Comparison of ENCODE assay signal across 20 cellular contexts in the genomic region with DNA sequence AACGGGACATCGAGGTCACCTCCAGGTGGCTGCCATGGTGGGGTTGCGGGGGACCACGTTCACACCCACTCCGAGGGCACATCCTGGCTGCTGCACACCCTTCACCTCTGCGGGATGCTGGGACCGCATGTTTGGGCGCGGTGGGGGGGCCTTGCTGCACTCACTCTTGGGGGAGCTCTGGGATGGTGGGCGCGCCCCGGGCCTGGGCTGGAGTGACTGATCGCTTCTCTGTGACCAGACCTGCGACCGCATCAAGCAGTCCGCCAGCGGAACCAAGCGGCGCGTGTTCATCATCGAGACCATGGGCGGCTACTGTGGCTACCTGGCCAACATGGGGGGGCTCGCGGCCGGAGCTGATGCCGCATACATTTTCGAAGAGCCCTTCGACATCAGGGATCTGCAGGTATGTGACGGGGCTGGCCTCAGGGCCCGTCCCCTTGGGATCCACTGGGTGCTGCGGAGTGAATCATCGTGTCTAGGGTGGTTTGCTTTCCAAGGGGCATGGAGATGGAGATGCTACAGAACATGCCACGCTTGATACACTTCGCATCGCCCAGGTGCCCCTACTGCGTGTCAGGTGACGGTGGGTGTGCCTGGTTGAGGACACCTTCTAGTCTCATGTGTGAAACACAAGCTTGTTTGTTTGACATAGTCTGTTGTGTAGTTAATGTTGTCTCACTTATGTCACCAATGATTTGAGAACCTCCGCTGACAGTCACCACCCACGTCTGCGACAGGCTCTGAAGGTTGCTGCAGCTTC. TPM values are rescaled to one million over a fixed set of nuclear protein-coding genes. Genes with fewer than 3 reads are reported as not detected.
DNase-seq lines count a peak whose midpoint lies in the region; ATAC-seq, FAIRE-seq and TF ChIP-seq lines count a peak whose summit lies in the region.
"Had no signal": no experiment of that assay in that cellular context is flagged by ENCODE, and none has a peak within 500 bp of the region (broad histone marks: within the 10 kb centered on the region; RNA-seq: fewer than 3 reads in every experiment).

No MANE protein-coding gene starts in this region.

- POLR2A ChIA-PET in Caco-2 (lab: Charles Lee): no interaction called here

- H3K4me2 ChIP-seq in H9 (ENCODE audit: insufficient read depth, insufficient read length, low read length) (no peak overlapping the region), astrocyte (ENCODE audit: low read length) (no peak overlapping the region), neuronal stem cell (ENCODE audit: insufficient read depth, low read length, poor library complexity, severe bottlenecking) (no peak overlapping the region)

- H2AK5ac ChIP-seq in H9 (ENCODE audit: insufficient read length, low read length) (no peak overlapping the region), neuronal stem cell (ENCODE audit: low read depth, low read length) (no peak overlapping the region)

- H3K14ac ChIP-seq in H9 (ENCODE audit: insufficient read depth, low read length) (no peak overlapping the region; the same call in 1 of the 2 replicates), neuronal stem cell (ENCODE audit: low read length) (no peak overlapping the region)

- BruUV-seq in Caco-2 (replicated peaks; lab: Mats Ljungman, UMichigan): no TSS peak

- H3T11ph ChIP-seq in H9 (ENCODE audit: low read length): no peak overlapping the region

- H3K4me1 ChIP-seq in Caco-2: peaks cover 12% of the 10 kb centered on the region
- no peaks in the 10 kb centered on the region for H3K4me1 ChIP-seq in H9 (ENCODE audit: insufficient read depth, low read length)
- peaks cover 3% of the 10 kb centered on the region for H3K4me1 ChIP-seq in astrocyte (ENCODE audit: insufficient read depth, low read length)
- peaks cover 0 to 13% of the 10 kb centered on the region in 2 donors for H3K4me1 ChIP-seq in neuronal stem cell (ENCODE audit: control insufficient read depth in 2 of 2, insufficient read depth in 1 of 2, low read depth in 1 of 2, low read length in 2 of 2)
- H3K4me1 ChIP-seq in upper lobe of right lung: peaks cover 10% of the 10 kb centered on the region

- H4K8ac ChIP-seq in H9 (replicated peaks; ENCODE audit: insufficient read length, low read depth, low read length): no peak overlapping the region
- H4K8ac ChIP-seq in neuronal stem cell (ENCODE audit: low read depth, low read length): no peak overlapping the region

- H3K9me3 Mint-ChIP-seq in Caco-2 (ENCODE audit: unreplicated experiment) (no peaks in the 10 kb centered on the region), H9 (no peaks in the 10 kb centered on the region), astrocyte (ENCODE audit: unreplicated experiment) (no peaks in the 10 kb centered on the region), CD14-positive monocyte (peaks cover 2 to 32% (median 14%) of the 10 kb centered on the region in 7 donors)

- H2AFZ ChIP-seq in H9 (ENCODE audit: low read length) (no peak overlapping the region), astrocyte (ENCODE audit: low read depth, low read length) (no peak overlapping the region), neuronal stem cell (ENCODE audit: low read length) (no peak overlapping the region)

- ATAC-seq in HG03520 (IDR thresholded peaks at IDR 0.05; ENCODE audit: unreplicated experiment): no peak
- no peak for ATAC-seq in upper lobe of right lung
- ATAC-seq: Panc1 had no signal

- H3K56ac ChIP-seq in H9 (ENCODE audit: insufficient read length, low read depth, low read length): no peak overlapping the region

- H2BK5ac ChIP-seq in H9 (ENCODE audit: insufficient read length, low read length): no peak overlapping the region
- no peak overlapping the region for H2BK5ac ChIP-seq in neuronal stem cell (ENCODE audit: low read length)

- TF ChIP-seq CTCF in Caco-2 (IDR thresholded peaks at IDR 0.05; ENCODE audit: insufficient read depth in 1 of 2, low read depth in 1 of 2, low read length in 1 of 2, severe bottlenecking in 1 of 2, unreplicated experiment in 1 of 2) (no peak), H9 (conservative IDR thresholded peaks at IDR 0.05) (no peak), astrocyte (IDR thresholded peaks at IDR 0.05; ENCODE audit: insufficient read depth, low read depth, low read length) (no peak), upper lobe of right lung (IDR thresholded peaks at IDR 0.05) (no peak), CD14-positive monocyte (IDR thresholded peaks at IDR 0.05) (no peak)

- H3K23me2 ChIP-seq in H9 (ENCODE audit: insufficient read length, low read depth, low read length, poor library complexity, severe bottlenecking): no peaks in the 10 kb centered on the region

- H4K20me1 ChIP-seq in H9 (ENCODE audit: control insufficient read depth, insufficient read depth, insufficient read length) (no peaks in the 10 kb centered on the region), astrocyte (ENCODE audit: insufficient read depth, low read length) (peaks cover 29% of the 10 kb centered on the region)

- H3K23ac ChIP-seq in H9 (ENCODE audit: insufficient read length, low read depth, low read length): no peak overlapping the region
- H3K23ac ChIP-seq in neuronal stem cell (ENCODE audit: low read depth, low read length, poor library complexity): peak overlapping the region; percentile 29

- H3K79me2 ChIP-seq in H9 (ENCODE audit: insufficient read depth, low read length) (no peaks in the 10 kb centered on the region), astrocyte (ENCODE audit: insufficient read depth, low read length) (peaks cover 14% of the 10 kb centered on the region)

- peaks cover 6% of the 10 kb centered on the region for H3K36me3 ChIP-seq in Caco-2 (ENCODE audit: control insufficient read depth, insufficient read depth, low read length)
- peaks cover 47% of the 10 kb centered on the region for H3K36me3 ChIP-seq in astrocyte (ENCODE audit: insufficient read depth, low read length)
- H3K36me3 ChIP-seq in neuronal stem cell (replicated peaks in 1 of 2; ENCODE audit: control insufficient read depth in 2 of 2, insufficient read depth in 2 of 2, low read length in 2 of 2): peaks cover 23 to 38% of the 10 kb centered on the region in 2 donors
- H3K36me3 ChIP-seq in upper lobe of right lung: peaks cover 30% of the 10 kb centered on the region

- H3K27me3 ChIP-seq in Caco-2 (replicated peaks; ENCODE audit: control insufficient read depth, insufficient read depth, low read length) (no peaks in the 10 kb centered on the region), H9 (ENCODE audit: insufficient read depth, low read length) (no peaks in the 10 kb centered on the region), astrocyte (ENCODE audit: insufficient read depth, low read length) (no peaks in the 10 kb centered on the region), neuronal stem cell (ENCODE audit: control insufficient read depth in 3 of 3, insufficient read depth in 3 of 3, low read depth in 1 of 3, low read length in 3 of 3) (no peaks in the 10 kb centered on the region), upper lobe of right lung (no peaks in the 10 kb centered on the region)

- no peak overlapping the region for H4K5ac ChIP-seq in H9 (ENCODE audit: insufficient read length, low read depth, low read length)

- H3K27ac Mint-ChIP-seq in Caco-2 (ENCODE audit: unreplicated experiment) (peak overlapping the region; percentile 52), H9 (peak overlapping the region in 2 of 3 experiments; percentile 46 to 82; a peak in 2 of 7 replicates), astrocyte (ENCODE audit: unreplicated experiment) (peak overlapping the region; percentile 53), CD14-positive monocyte (no peak overlapping the region)

- H2BK120ac ChIP-seq in H9 (ENCODE audit: low read depth, low read length, poor library complexity, severe bottlenecking) (no peak overlapping the region), neuronal stem cell (ENCODE audit: low read depth, low read length) (no peak overlapping the region)

- H3K4me3 ChIP-seq in Caco-2 (ENCODE audit: low read depth, low read length) (no peak overlapping the region), astrocyte (ENCODE audit: insufficient read depth, low read depth, low read length) (no peak overlapping the region), neuronal stem cell (ENCODE audit: low read length in 2 of 2) (no peak overlapping the region), upper lobe of right lung (no peak overlapping the region)
- H3K4me3 ChIP-seq: SK-N-MC had no signal

- no peak for FAIRE-seq in astrocyte (lab: Jason Lieb, UNC)
- FAIRE-seq: H54, HTR-8/SVneo had no signal

- H3K79me1 ChIP-seq in H9 (ENCODE audit: insufficient read depth, low read depth, low read length, poor library complexity, severe bottlenecking) (no peaks in the 10 kb centered on the region), neuronal stem cell (ENCODE audit: low read depth, low read length) (no peaks in the 10 kb centered on the region)

- no peaks in the 10 kb centered on the region for H3K27me3 Mint-ChIP-seq in Caco-2 (ENCODE audit: insufficient read depth, unreplicated experiment)
- no peaks in the 10 kb centered on the region for H3K27me3 Mint-ChIP-seq in H9 (ENCODE audit: low read depth)
- no peaks in the 10 kb centered on the region for H3K27me3 Mint-ChIP-seq in astrocyte (ENCODE audit: low read depth, unreplicated experiment)
- H3K27me3 Mint-ChIP-seq in CD14-positive monocyte (ENCODE audit: low read depth in 3 of 3): peaks cover 0 to 2% (median 0%) of the 10 kb centered on the region in 3 donors
- H3K27me3 Mint-ChIP-seq: IgD-negative memory B cell had no signal

- H3K36me3 Mint-ChIP-seq in Caco-2 (ENCODE audit: insufficient read depth, unreplicated experiment) (peaks cover 100% of the 10 kb centered on the region), H9 (ENCODE audit: insufficient read depth in 1 of 3, low read depth in 3 of 3) (peaks cover 29 to 86% (median 86%) of the 10 kb centered on the region in 3 experiments), astrocyte (ENCODE audit: low read depth, unreplicated experiment) (peaks cover 53% of the 10 kb centered on the region), CD14-positive monocyte (peaks cover 37 to 69% of the 10 kb centered on the region in 2 donors)

- DNase-seq in Caco-2 (no peak), H9 (no peak), astrocyte (ENCODE audit: low read depth) (no peak), neuronal stem cell (ENCODE audit: low spot score) (no peak), upper lobe of right lung (no peak), CD14-positive monocyte (ENCODE audit: low spot score) (no peak), AG08396 (ENCODE audit: low spot score) (no peak)
- DNase-seq: Kasumi-1, MM.1S, NCI-H1092, NCI-H1436 treated with DMSO at 0.1 percent for 48 hours, NCI-H2029, NCI-H526, Right ventricle myocardium superior had no signal

- H3K9ac ChIP-seq in H9 (ENCODE audit: extremely low read depth, insufficient read length, low read length) (no peak overlapping the region), astrocyte (ENCODE audit: low read length) (no peak overlapping the region), neuronal stem cell (ENCODE audit: low read depth, low read length, poor library complexity) (peak overlapping the region; percentile 63)

- H3K4ac ChIP-seq in H9 (ENCODE audit: low read depth, low read length): no peak overlapping the region
- no peak overlapping the region for H3K4ac ChIP-seq in neuronal stem cell (ENCODE audit: low read length)

- no peaks in the 10 kb centered on the region for H3K9me3 ChIP-seq in Caco-2
- H3K9me3 ChIP-seq in H9 (ENCODE audit: control insufficient read depth, low read depth, low read length): no peaks in the 10 kb centered on the region
- no peaks in the 10 kb centered on the region for H3K9me3 ChIP-seq in astrocyte (ENCODE audit: insufficient read depth, low read depth, low read length)
- H3K9me3 ChIP-seq in neuronal stem cell (replicated peaks in 1 of 2; ENCODE audit: control insufficient read depth in 2 of 2, insufficient read depth in 1 of 2, low read depth in 1 of 2, low read length in 2 of 2): no peaks in the 10 kb centered on the region
- H3K9me3 ChIP-seq in upper lobe of right lung: no peaks in the 10 kb centered on the region

- H4K91ac ChIP-seq in H9 (ENCODE audit: insufficient read length, low read depth, low read length) (no peak overlapping the region), neuronal stem cell (ENCODE audit: low read depth, low read length, poor library complexity) (no peak overlapping the region)

- no peak overlapping the region for H2BK20ac ChIP-seq in H9 (ENCODE audit: low read depth, low read length, poor library complexity, severe bottlenecking)

- no CpG with 5 or more reads among the region's 40 CpGs for WGBS in H9 (ENCODE audit: extremely low coverage, insufficient read length, low lambda C conversion rate)
- no CpG with 5 or more reads among the region's 40 CpGs for WGBS in neuronal stem cell (ENCODE audit: extremely low coverage in 2 of 2, insufficient read length in 2 of 2, insufficient replicate concordance in 1 of 2), 2 donors

- H3K4me3 Mint-ChIP-seq in Caco-2 (ENCODE audit: unreplicated experiment) (no peak overlapping the region), H9 (no peak overlapping the region), astrocyte (ENCODE audit: unreplicated experiment) (no peak overlapping the region), CD14-positive monocyte (no peak overlapping the region)
- H3K4me3 Mint-ChIP-seq: IgD-negative memory B cell had no signal

- H3K4me1 Mint-ChIP-seq in Caco-2 (ENCODE audit: low read depth, unreplicated experiment): peaks cover 6% of the 10 kb centered on the region
- H3K4me1 Mint-ChIP-seq in H9: no peaks in the 10 kb centered on the region
- H3K4me1 Mint-ChIP-seq in astrocyte (ENCODE audit: low read depth, unreplicated experiment): peaks cover 9% of the 10 kb centered on the region
- no peaks in the 10 kb centered on the region for H3K4me1 Mint-ChIP-seq in CD14-positive monocyte
- H3K4me1 Mint-ChIP-seq: IgD-negative memory B cell had no signal

- CTCF ChIA-PET in Caco-2 (lab: Charles Lee): interaction anchor here (0.6 kb wide), 1 partner anchor 66 kb away, joined by 6 read pairs; no protein-coding TSS in a partner anchor

- H3K27ac ChIP-seq in H9 (ENCODE audit: insufficient read length, low read depth, low read length): no peak overlapping the region
- H3K27ac ChIP-seq in astrocyte (ENCODE audit: low read depth, low read length): no peak overlapping the region
- no peak overlapping the region for H3K27ac ChIP-seq in neuronal stem cell (replicated peaks; ENCODE audit: low read length)
- H3K27ac ChIP-seq in upper lobe of right lung: no peak overlapping the region
- H3K27ac ChIP-seq: SK-N-MC had no signal

- no peak overlapping the region for H2BK12ac ChIP-seq in H9 (ENCODE audit: insufficient read length, low read depth, low read length)
- no peak overlapping the region for H2BK12ac ChIP-seq in neuronal stem cell (ENCODE audit: low read length)

- H3K18ac ChIP-seq in H9 (ENCODE audit: insufficient read length, low read depth, low read length) (no peak overlapping the region), neuronal stem cell (ENCODE audit: low read length) (peak overlapping the region; percentile 41)

- intact Hi-C loops in Caco-2 (cut with micrococcal nuclease; ENCODE audit: unreplicated experiment) (loop anchor here (2.0 kb wide), 1 partner anchor 43 kb away; the partner anchor contains the start of gene PITRM1), upper lobe of right lung (cut with DNase I) (no loop called here), CD14-positive monocyte (cut with micrococcal nuclease) (no loop called here)

- H2BK15ac ChIP-seq in H9 (ENCODE audit: low read depth, low read length) (no peak overlapping the region), neuronal stem cell (ENCODE audit: low read length) (no peak overlapping the region)

RNA-seq across cellular contexts. Expression of gene PITRM1, which starts 42.8 kb away (rescaled TPM):
- total RNA-seq in Caco-2 (2022): 80.5 and 85.4 TPM in 2 replicates
- total RNA-seq in H9 (2021): 27.8 and 28.8 TPM in 2 replicates
- 80.4 and 81.3 TPM in 2 replicates for total RNA-seq in astrocyte
- polyA plus RNA-seq in neuronal stem cell (2013, experiment 1 of 2): 26.3 TPM
- polyA plus RNA-seq in neuronal stem cell (2013, experiment 2 of 2): 24.0 TPM
- total RNA-seq in upper lobe of right lung: 65.0 TPM
- 10 to 100 TPM; 15.3 to 23.2 TPM for polyA plus RNA-seq in CD14-positive monocyte

Comparison
In these comparisons a context has a peak if more than half of its experiments do, and no peak if none do; other contexts are left out.
1. H3K27ac Mint-ChIP-seq: peak in Caco-2 (single experiment), H9 (2 of 3) and astrocyte (single experiment); none in CD14-positive monocyte (0 of 7).